9 cellular contexts compared by ENCODE assay signal in genomic region chr1:43994794-43995790, GRCh38. TPM values are rescaled to one million over a fixed set of nuclear protein-coding genes. Genes with fewer than 3 reads are reported as not detected.
DNase-seq lines count a peak whose midpoint lies in the region; ATAC-seq and TF ChIP-seq lines count a peak whose summit lies in the region.
"Had no signal": no experiment of that assay in that cellular context is flagged by ENCODE, and none has a peak within 500 bp of the region (broad histone marks: within the 10 kb centered on the region; RNA-seq: fewer than 3 reads in every experiment).

No MANE protein-coding gene starts in this region.

- H3K36me3 ChIP-seq in mammary epithelial cell (ENCODE audit: insufficient read depth, low read length), result peaks cover 2% of the 10 kb centered on the region

- no peak overlapping the region for H2AFZ ChIP-seq in mammary epithelial cell (ENCODE audit: low read depth, low read length)

- no peaks in the 10 kb centered on the region for H3K9me3 ChIP-seq in mammary epithelial cell (replicated peaks; ENCODE audit: insufficient read depth, low read length)

- peak; percentile 58 for DNase-seq in Right ventricle myocardium inferior (ENCODE audit: missing footprints)
- no peak for DNase-seq in left cardiac atrium
- DNase-seq in NCI-H510A (lab: John Stamatoyannopoulos, UW), result peak; percentile 74
- DNase-seq in mammary epithelial cell, result no peak
- DNase-seq in type B pancreatic cell (ENCODE audit: extremely low spot score, unreplicated experiment), result no peak
- DNase-seq in T1000 (lab: John Stamatoyannopoulos, UW), result no peak
- DNase-seq in posterior vena cava (ENCODE audit: low spot score), result no peak

- no peaks in the 10 kb centered on the region for H3K79me2 ChIP-seq in mammary epithelial cell (ENCODE audit: insufficient read depth, low read length)

- no peak overlapping the region for H3K27ac Mint-ChIP-seq in type B pancreatic cell

- BruUV-seq in mammary epithelial cell (replicated peaks; lab: Mats Ljungman, UMichigan), result no TSS peak

- in situ Hi-C loops in mammary epithelial cell (cut with MboI; ENCODE audit: low sequenced_read_pairs in 2 of 2), result no loop called here

- no peaks in the 10 kb centered on the region for H4K20me1 ChIP-seq in mammary epithelial cell (ENCODE audit: insufficient read depth, low read length)

- no peak for ATAC-seq in Right ventricle myocardium inferior
- ATAC-seq in left cardiac atrium, result no peak
- no peak for ATAC-seq in GM19455 (IDR thresholded peaks at IDR 0.05; ENCODE audit: unreplicated experiment)
- ATAC-seq: right cardiac atrium had no signal

- TF ChIP-seq CTCF in mammary epithelial cell (conservative IDR thresholded peaks at IDR 0.05 in 1 of 2, IDR thresholded peaks at IDR 0.05 in 1 of 2; ENCODE audit: extremely low read depth in 1 of 2, insufficient read depth in 1 of 2, low read depth in 1 of 2, low read length in 2 of 2) (peak; percentile 18 to 39), type B pancreatic cell (conservative IDR thresholded peaks at IDR 0.05) (peak; percentile 53)

- H3K36me3 Mint-ChIP-seq in type B pancreatic cell, result no peaks in the 10 kb centered on the region

- CTCF ChIA-PET in mammary epithelial cell (lab: Charles Lee; ENCODE audit: low non-redundant PET), result no interaction called here

- dilution Hi-C loops in mammary epithelial cell (cut with HindIII; ENCODE audit: low sequenced_read_pairs), result loop anchor here (5.0 kb wide), 3 partner anchors 32 to 92 kb away; no protein-coding TSS in a partner anchor

- peak overlapping the region; percentile 34 for H3K4me3 Mint-ChIP-seq in type B pancreatic cell

- H3K4me3 ChIP-seq in mammary epithelial cell (replicated peaks in 1 of 3; ENCODE audit: insufficient read depth in 1 of 3, low read depth in 2 of 3, low read length in 3 of 3), result no peak overlapping the region

- peaks cover 14% of the 10 kb centered on the region for H3K4me1 ChIP-seq in mammary epithelial cell (ENCODE audit: insufficient read depth, low read length)

- H3K27me3 ChIP-seq in mammary epithelial cell (ENCODE audit: insufficient read depth, low read length), result no peaks in the 10 kb centered on the region

- intact Hi-C loops in Right ventricle myocardium inferior (cut with DNase I), result no loop called here
- intact Hi-C loops in left cardiac atrium (cut with DNase I), result no loop called here
- intact Hi-C loops in mammary epithelial cell (cut with micrococcal nuclease), result loop anchor here (2.0 kb wide), 1 partner anchor 52 kb away; no protein-coding TSS in a partner anchor
- intact Hi-C loops in posterior vena cava (cut with DNase I), result loop anchor here (5.0 kb wide), 2 partner anchors 37 to 443 kb away; partner anchors contain the start of gene SLC6A9 (in 1 of the 2)

- WGBS in mammary epithelial cell (ENCODE audit: low coverage, missing lambda C conversion rate), result 86% methylated on average over 14 of the region's 15 CpGs

- no peak overlapping the region for H3K4me2 ChIP-seq in mammary epithelial cell (ENCODE audit: insufficient read depth, low read depth, low read length)

- peaks cover 5% of the 10 kb centered on the region for H3K4me1 Mint-ChIP-seq in type B pancreatic cell (ENCODE audit: unreplicated experiment)

- H3K27ac ChIP-seq in mammary epithelial cell (ENCODE audit: insufficient read depth, low read depth, low read length), result no peak overlapping the region

- no peaks in the 10 kb centered on the region for H3K9me3 Mint-ChIP-seq in type B pancreatic cell

- no peak overlapping the region for H3K9ac ChIP-seq in mammary epithelial cell (ENCODE audit: insufficient read depth, low read length)

- no peaks in the 10 kb centered on the region for H3K27me3 Mint-ChIP-seq in type B pancreatic cell

RNA-seq across cellular contexts. Expression of gene CCDC24, which starts 3.7 kb away (rescaled TPM):
- total RNA-seq in Right ventricle myocardium inferior (0.89 TPM), left cardiac atrium (1 to 10 TPM; 1.8 to 2.2 TPM), mammary epithelial cell (10 to 100 TPM in 1 of 2 donors, 1 to 10 TPM in 1; 5.8 to 10.5 TPM), type B pancreatic cell (ENCODE audit: low replicate concordance) (14.9 and 15.6 TPM in 2 replicates), posterior vena cava (1 to 10 TPM; 2.5 to 4.1 TPM)
- 5.4 TPM for polyA plus RNA-seq in mammary epithelial cell
- 1.3 TPM for polyA minus RNA-seq in mammary epithelial cell

RNA-seq across cellular contexts. Expression of gene B4GALT2, which starts 16.1 kb away (rescaled TPM):
- total RNA-seq in Right ventricle myocardium inferior (39.1 TPM), left cardiac atrium (10 to 100 TPM; 35.5 to 44.2 TPM), mammary epithelial cell (100 to 1,000 TPM in 1 of 2 donors, 10 to 100 TPM in 1; 88.2 to 103 TPM), type B pancreatic cell (ENCODE audit: low replicate concordance) (44.3 and 54.8 TPM in 2 replicates), posterior vena cava (10 to 100 TPM; 39.0 to 45.7 TPM)
- polyA plus RNA-seq in mammary epithelial cell, result 71.7 TPM
- polyA minus RNA-seq in mammary epithelial cell, result 102 TPM

RNA-seq across cellular contexts. Expression of gene ATP6V0B, which starts 20.3 kb away (rescaled TPM):
- 84.5 TPM for total RNA-seq in Right ventricle myocardium inferior
- total RNA-seq in left cardiac atrium, result 100 to 1,000 TPM in 1 of 2 donors, 10 to 100 TPM in 1; 96.5 to 113 TPM
- 100 to 1,000 TPM in 1 of 2 donors, 10 to 100 TPM in 1; 84.4 to 127 TPM for total RNA-seq in mammary epithelial cell
- 199 TPM for polyA plus RNA-seq in mammary epithelial cell
- polyA minus RNA-seq in mammary epithelial cell, result 104 TPM
- total RNA-seq in type B pancreatic cell (ENCODE audit: low replicate concordance), result 115 and 135 TPM in 2 replicates
- 10 to 100 TPM; 69.4 to 77.4 TPM for total RNA-seq in posterior vena cava

RNA-seq across cellular contexts. Expression of gene DPH2, which starts 25.3 kb away (rescaled TPM):
- total RNA-seq in Right ventricle myocardium inferior (14.8 TPM), left cardiac atrium (10 to 100 TPM; 14.1 to 20.9 TPM), mammary epithelial cell (10 to 100 TPM; 28.4 to 31.7 TPM), type B pancreatic cell (ENCODE audit: low replicate concordance) (25.7 and 30.2 TPM in 2 replicates), posterior vena cava (10 to 100 TPM; 13.5 to 14.5 TPM)
- polyA plus RNA-seq in mammary epithelial cell, result 34.8 TPM
- polyA minus RNA-seq in mammary epithelial cell, result 34.2 TPM

RNA-seq across cellular contexts. Expression of gene SLC6A9, which starts 36.2 kb away (rescaled TPM):
- total RNA-seq in Right ventricle myocardium inferior (1.5 TPM), left cardiac atrium (1 to 10 TPM; 1.3 to 3.1 TPM), mammary epithelial cell (10 to 100 TPM; 32.5 to 54.0 TPM), type B pancreatic cell (ENCODE audit: low replicate concordance) (21.0 and 27.0 TPM in 2 replicates), posterior vena cava (10 to 100 TPM in 1 of 2 donors, 1 to 10 TPM in 1; 7.8 to 12.2 TPM)
- 12.9 TPM for polyA plus RNA-seq in mammary epithelial cell
- polyA minus RNA-seq in mammary epithelial cell, result 39.3 TPM

Comparison
In these comparisons a context has a peak if more than half of its experiments do, and no peak if none do; other contexts are left out.
1. DNase-seq: peak in Right ventricle myocardium inferior (single experiment) and NCI-H510A (single experiment); none in left cardiac atrium (single experiment), mammary epithelial cell (single experiment), type B pancreatic cell (single experiment), T1000 (single experiment) and posterior vena cava (single experiment).
2. intact Hi-C loops: an anchor here in mammary epithelial cell (2.0 kb wide) and posterior vena cava (5.0 kb wide); none called in Right ventricle myocardium inferior and left cardiac atrium.